8 cellular contexts compared by ENCODE assay signal in the genomic region with DNA sequence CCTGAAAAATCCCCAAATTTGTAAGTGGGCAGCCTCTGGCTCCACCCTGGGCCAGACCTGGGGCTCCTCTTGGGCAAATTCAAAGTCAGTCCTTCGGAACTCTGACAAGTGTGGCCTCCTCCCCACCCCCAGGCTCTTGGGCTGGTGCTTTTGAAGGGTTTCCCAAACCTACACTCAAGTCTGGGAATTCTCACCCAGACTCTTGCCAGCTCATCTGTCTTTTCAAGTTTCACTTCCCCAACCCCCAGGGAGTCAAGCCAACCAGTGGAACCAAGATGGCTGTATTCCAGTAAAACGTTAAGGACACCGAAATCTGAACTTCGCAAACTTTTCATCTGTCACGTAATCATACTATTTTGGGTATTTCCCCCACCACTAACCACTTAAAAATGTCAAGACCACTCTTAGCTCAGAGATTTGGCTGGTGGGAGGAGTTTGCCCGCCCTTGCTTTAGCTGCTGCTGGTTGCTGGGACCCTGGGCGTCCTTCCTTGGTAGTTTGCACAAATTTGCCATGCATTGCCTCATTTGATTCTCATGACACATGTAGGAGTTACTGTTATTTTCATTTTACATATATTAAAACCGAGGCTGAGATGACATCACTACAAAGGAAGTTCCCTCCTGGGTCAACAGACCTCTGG. TPM values are rescaled to one million over a fixed set of nuclear protein-coding genes. Genes with fewer than 3 reads are reported as not detected.
A peak's percentile ranks its signal among the peaks of the same experiment; 100 is the strongest.
DNase-seq lines count a peak whose midpoint lies in the region; ATAC-seq and TF ChIP-seq lines count a peak whose summit lies in the region.

No MANE protein-coding gene starts in this region.

- no peak for TF ChIP-seq CTCF in AG04450 (IDR thresholded peaks at IDR 0.05; ENCODE audit: low read depth, low read length)

- H3K9me3 ChIP-seq in AG04450 (ENCODE audit: control insufficient read depth, insufficient read depth, low read length), result no peaks in the 10 kb centered on the region; the same call in 1 of the 2 replicates

- ATAC-seq in GM19372 (IDR thresholded peaks at IDR 0.05; ENCODE audit: low read depth, unreplicated experiment) (peak; percentile 51), HG03442 (IDR thresholded peaks at IDR 0.05; ENCODE audit: unreplicated experiment) (peak; percentile 47)

- no peaks in the 10 kb centered on the region for H3K27me3 ChIP-seq in AG04450 (ENCODE audit: control insufficient read depth, insufficient read depth, low read length)

- H3K27ac ChIP-seq in AG04450 (ENCODE audit: low read depth, low read length), result peak overlapping the region; percentile 84

- no peak overlapping the region for H3K4me3 ChIP-seq in AG04450 (ENCODE audit: low read depth, low read length)

- POLR2A ChIA-PET in AG04450 (lab: Yijun Ruan, JAX), result interaction anchor here (0.5 kb wide), 1 partner anchor 11 kb away, joined by 3 read pairs; no protein-coding TSS in a partner anchor

- DNase-seq in AG04450 (ENCODE audit: low read depth, low spot score) (no peak), fibroblast of peridontal ligament (ENCODE audit: extremely low read depth) (peak; percentile 40), NCI-H128 (lab: John Stamatoyannopoulos, UW; ENCODE audit: unreplicated experiment) (no peak), NCI-H1092 (lab: John Stamatoyannopoulos, UW) (no peak)
- DNase-seq in activated CD4-positive, alpha-beta T cell treated with anti-CD3 and anti-CD28 coated beads for 48 hours, result peak; percentile 91
- DNase-seq in stimulated activated CD4-positive, alpha-beta T cell treated with anti-CD3 and anti-CD28 coated beads, Interleukin-4, amount 100 ng/mL, for 48 hours (ENCODE audit: low read depth in 2 of 2), result peak; percentile 68 to 85

- CTCF ChIA-PET in AG04450 (lab: Charles Lee), result no interaction called here

RNA-seq across cellular contexts. Expression of a gene that starts 1.7 kb away (rescaled TPM):
- polyA plus RNA-seq in AG04450 (2011; rRNA removed), result not detected in 2 replicates
- 0.09 TPM in 1 of 2 replicates, not detected in the other for polyA minus RNA-seq in AG04450 (2011; rRNA and poly(A)+ RNA removed)

RNA-seq across cellular contexts. Expression of a gene that starts 19.5 kb away (rescaled TPM):
- 24.7 and 40.6 TPM in 2 replicates for polyA plus RNA-seq in AG04450 (2011; rRNA removed)
- 35.8 and 59.6 TPM in 2 replicates for polyA minus RNA-seq in AG04450 (2011; rRNA and poly(A)+ RNA removed)

Comparison
In these comparisons a context has a peak if more than half of its experiments do, and no peak if none do; other contexts are left out.
1. DNase-seq: peak in activated CD4-positive, alpha-beta T cell treated with anti-CD3 and anti-CD28 coated beads for 48 hours (single experiment), fibroblast of peridontal ligament (single experiment) and stimulated activated CD4-positive, alpha-beta T cell treated with anti-CD3 and anti-CD28 coated beads, Interleukin-4, amount 100 ng/mL, for 48 hours (2 of 2); none in AG04450 (single experiment), NCI-H128 (single experiment) and NCI-H1092 (single experiment).